ENCODE assay signal across 1 cellular context in the genomic region with DNA sequence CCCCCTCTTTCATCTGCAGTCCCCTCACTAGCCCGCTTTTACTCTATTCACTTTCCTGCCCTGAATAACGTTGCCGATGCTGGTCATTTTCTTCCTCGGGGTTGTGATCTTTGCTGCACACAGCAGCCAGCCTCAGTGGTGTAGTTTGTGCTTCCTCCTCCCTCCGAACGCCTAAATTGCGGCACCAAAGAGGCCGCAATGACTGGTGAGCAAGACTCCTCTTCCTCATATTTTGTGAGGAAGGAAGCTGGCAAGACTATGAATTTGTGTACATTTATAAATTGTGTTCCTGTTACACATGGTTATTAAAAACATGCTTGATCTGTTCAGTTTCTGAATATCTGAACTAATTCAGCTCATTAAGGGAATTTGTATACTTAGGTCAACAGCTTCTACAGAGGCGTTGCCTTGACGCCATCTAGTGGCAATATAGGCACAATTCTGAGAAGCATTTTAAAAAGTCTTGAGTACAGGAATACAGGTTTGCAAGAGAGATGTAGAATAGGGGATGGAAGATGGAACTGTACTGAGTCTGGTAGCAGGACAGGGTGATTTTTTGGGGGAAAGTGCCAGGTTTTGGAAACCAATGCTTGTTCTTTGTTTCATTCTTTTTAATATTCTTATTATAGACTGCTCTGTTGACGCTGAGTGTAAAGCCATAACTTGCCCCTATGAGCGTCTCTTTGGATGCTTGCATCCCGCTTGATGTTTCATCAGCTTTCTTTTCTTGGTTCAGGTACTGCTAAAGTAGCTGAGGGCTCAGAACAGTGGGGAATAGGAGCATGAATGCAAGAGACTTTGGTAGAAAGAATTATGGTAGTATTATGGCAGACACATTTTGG.
TF ChIP-seq lines count a peak whose summit lies in the region.

No MANE protein-coding gene starts in this region.

TF ChIP-seq in K562, 482 proteins besides CTCF, POLR2A, EP300 and RAD21:
- TF ChIP-seq ZNF551 (CRISPR knock-in tag; IDR thresholded peaks at IDR 0.05) = no peak
- peak; percentile 12 for TF ChIP-seq DACH1 (IDR thresholded peaks at IDR 0.05; ENCODE audit: partially characterized antibody)
- TF ChIP-seq FOXK2 (conservative IDR thresholded peaks at IDR 0.05 in 1 of 2, IDR thresholded peaks at IDR 0.05 in 1 of 2; ENCODE audit: low read depth in 2 of 2) = 0 out of 4 replicates have a peak, but pooled peaks have one; percentile 24 to 46
- TF ChIP-seq, protein P1, sequence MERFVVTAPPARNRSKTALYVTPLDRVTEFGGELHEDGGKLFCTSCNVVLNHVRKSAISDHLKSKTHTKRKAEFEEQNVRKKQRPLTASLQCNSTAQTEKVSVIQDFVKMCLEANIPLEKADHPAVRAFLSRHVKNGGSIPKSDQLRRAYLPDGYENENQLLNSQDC (CRISPR knock-in tag; IDR thresholded peaks at IDR 0.05) = no peak
- 0 out of 2 replicates have a peak, but pooled peaks have one; percentile 35 for TF ChIP-seq SMC3 (conservative IDR thresholded peaks at IDR 0.05; ENCODE audit: insufficient read depth, low read depth, low read length)
- 0 out of 2 replicates have a peak, but pooled peaks have one; percentile 26 for TF ChIP-seq KLF16 (IDR thresholded peaks at IDR 0.05)
- TF ChIP-seq, protein P2, sequence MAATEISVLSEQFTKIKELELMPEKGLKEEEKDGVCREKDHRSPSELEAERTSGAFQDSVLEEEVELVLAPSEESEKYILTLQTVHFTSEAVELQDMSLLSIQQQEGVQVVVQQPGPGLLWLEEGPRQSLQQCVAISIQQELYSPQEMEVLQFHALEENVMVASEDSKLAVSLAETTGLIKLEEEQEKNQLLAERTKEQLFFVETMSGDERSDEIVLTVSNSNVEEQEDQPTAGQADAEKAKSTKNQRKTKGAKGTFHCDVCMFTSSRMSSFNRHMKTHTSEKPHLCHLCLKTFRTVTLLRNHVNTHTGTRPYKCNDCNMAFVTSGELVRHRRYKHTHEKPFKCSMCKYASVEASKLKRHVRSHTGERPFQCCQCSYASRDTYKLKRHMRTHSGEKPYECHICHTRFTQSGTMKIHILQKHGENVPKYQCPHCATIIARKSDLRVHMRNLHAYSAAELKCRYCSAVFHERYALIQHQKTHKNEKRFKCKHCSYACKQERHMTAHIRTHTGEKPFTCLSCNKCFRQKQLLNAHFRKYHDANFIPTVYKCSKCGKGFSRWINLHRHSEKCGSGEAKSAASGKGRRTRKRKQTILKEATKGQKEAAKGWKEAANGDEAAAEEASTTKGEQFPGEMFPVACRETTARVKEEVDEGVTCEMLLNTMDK (IDR thresholded peaks at IDR 0.05; ENCODE audit: borderline replicate concordance, insufficient read depth, low read depth, low read length, poor library complexity, severe bottlenecking) = peak; percentile 15
